13 cellular contexts compared by ENCODE assay signal in genomic region chr10:113644185-113645120, GRCh38. TPM values are rescaled to one million over a fixed set of nuclear protein-coding genes. Genes with fewer than 3 reads are reported as not detected.
DNase-seq lines count a peak whose midpoint lies in the region; ATAC-seq and TF ChIP-seq lines count a peak whose summit lies in the region.
"Had no signal": no experiment of that assay in that cellular context is flagged by ENCODE, and none has a peak within 500 bp of the region (broad histone marks: within the 10 kb centered on the region; RNA-seq: fewer than 3 reads in every experiment).

No MANE protein-coding gene starts in this region.

- H3K4me3 ChIP-seq in AG10803 (ENCODE audit: low read length) (no peak overlapping the region), fibroblast of mammary gland (ENCODE audit: control insufficient read depth, low read depth, low read length) (no peak overlapping the region)
- H3K4me3 ChIP-seq: BLaER1, sigmoid colon had no signal

- TF ChIP-seq CTCF in AG10803 (conservative IDR thresholded peaks at IDR 0.05; ENCODE audit: low read length): no peak
- TF ChIP-seq CTCF in fibroblast of mammary gland (conservative IDR thresholded peaks at IDR 0.05; ENCODE audit: control insufficient read depth, insufficient read depth, low read depth, low read length): no peak

- DNase-seq in AG10803 (ENCODE audit: low read depth) (peak; percentile 48), RKO (ENCODE audit: low spot score) (peak; percentile 12), fibroblast of mammary gland (ENCODE audit: low read depth) (peak; percentile 74), myocyte (ENCODE audit: low read depth) (peak; percentile 59), G401 (ENCODE audit: low spot score) (no peak)
- DNase-seq: activated CD8-positive, alpha-beta memory T cell treated with anti-CD3 and anti-CD28 coated beads, Interleukin-2, amount 50 U/mL, for 4 hours; NCI-H526; sigmoid colon had no signal

- in situ Hi-C loops in G401 (cut with HindIII; ENCODE audit: low sequenced_read_pairs): no loop called here

- ATAC-seq in HG03378 (IDR thresholded peaks at IDR 0.05; ENCODE audit: unreplicated experiment) (no peak), GM21576 (IDR thresholded peaks at IDR 0.05; ENCODE audit: unreplicated experiment) (no peak), GM21825 (IDR thresholded peaks at IDR 0.05; ENCODE audit: unreplicated experiment) (no peak)

RNA-seq across cellular contexts. Expression of gene NRAP, which starts 19.4 kb away (rescaled TPM):
- 4.1 and 5.6 TPM in 2 replicates for total RNA-seq in myocyte
- 3.5 TPM for polyA plus RNA-seq in myocyte (2012)
- not detected in 2 replicates for total RNA-seq in G401 (2014; rRNA removed; shearing (Covaris generic))
- total RNA-seq: sigmoid colon; T-helper 2 cell treated with Interferon-gamma antibody and Interleukin-4, amounts not matched to agents 100 ng/mL and 5 ng/mL, for 36 hours had no signal

RNA-seq across cellular contexts. Expression of gene CASP7, which starts 35.3 kb away (rescaled TPM):
- total RNA-seq in myocyte: 19.0 and 22.7 TPM in 2 replicates
- 18.4 TPM for polyA plus RNA-seq in myocyte (2012)
- total RNA-seq in G401 (2014; rRNA removed; shearing (Covaris generic)): 13.0 and 15.5 TPM in 2 replicates
